12 cellular contexts compared by ENCODE assay signal in genomic region chr2:208252766-208253492, GRCh38. TPM values are rescaled to one million over a fixed set of nuclear protein-coding genes. Genes with fewer than 3 reads are reported as not detected.
DNase-seq lines count a peak whose midpoint lies in the region; ATAC-seq, FAIRE-seq and TF ChIP-seq lines count a peak whose summit lies in the region.
"Had no signal": no experiment of that assay in that cellular context is flagged by ENCODE, and none has a peak within 500 bp of the region (broad histone marks: within the 10 kb centered on the region; RNA-seq: fewer than 3 reads in every experiment).

No MANE protein-coding gene starts in this region.

- TF ChIP-seq CTCF in keratinocyte (optimal IDR thresholded peaks at IDR 0.05 in 1 of 3, IDR thresholded peaks at IDR 0.05 in 1 of 3, conservative IDR thresholded peaks at IDR 0.05 in 1 of 3; ENCODE audit: extremely low read depth in 1 of 3, insufficient read depth in 2 of 3, low read length in 3 of 3) (no peak), suprapubic skin (IDR thresholded peaks at IDR 0.05) (no peak), omental fat pad (IDR thresholded peaks at IDR 0.05) (no peak)

- H3K9ac ChIP-seq in keratinocyte (ENCODE audit: control insufficient read depth, extremely low read depth, insufficient read depth, low read length) = no peak overlapping the region

- no peak for TF ChIP-seq POLR2A in suprapubic skin (IDR thresholded peaks at IDR 0.05)

- H3K4me2 ChIP-seq in keratinocyte (ENCODE audit: control insufficient read depth, extremely low read depth, insufficient read depth, low read depth, low read length) = peak overlapping the region; percentile 99

- no peak overlapping the region for H3K27ac Mint-ChIP-seq in activated T-cell treated with anti-CD3 and anti-CD28 coated beads, Interleukin-2, amount 50 U/mL, for 72 hours
- H3K27ac Mint-ChIP-seq in activated T-helper 17 cell treated with anti-CD3 and anti-CD28 coated beads, Interleukin-2, amount 50 U/mL, for 72 hours = no peak overlapping the region

- dilution Hi-C loops in keratinocyte (cut with MboI; ENCODE audit: extremely low pct_ligation_motif_present, low sequenced_read_pairs) = no loop called here

- ATAC-seq in activated T-cell treated with anti-CD3 and anti-CD28 coated beads, Interleukin-2, amount 50 U/mL, for 72 hours (replicated peaks in 1 of 2) = no peak
- ATAC-seq in activated T-helper 17 cell treated with anti-CD3 and anti-CD28 coated beads, Interleukin-2, amount 50 U/mL, for 72 hours (replicated peaks) = no peak
- ATAC-seq in omental fat pad (ENCODE audit: low FRiP score) (no peak), HG03457 (IDR thresholded peaks at IDR 0.05; ENCODE audit: unreplicated experiment) (no peak)

- TF ChIP-seq EP300 in suprapubic skin (IDR thresholded peaks at IDR 0.05) = no peak

- peaks cover 26% of the 10 kb centered on the region for H3K4me1 Mint-ChIP-seq in activated T-cell treated with anti-CD3 and anti-CD28 coated beads, Interleukin-2, amount 50 U/mL, for 72 hours (ENCODE audit: low read depth)
- peaks cover 9% of the 10 kb centered on the region for H3K4me1 Mint-ChIP-seq in activated T-helper 17 cell treated with anti-CD3 and anti-CD28 coated beads, Interleukin-2, amount 50 U/mL, for 72 hours

- no peaks in the 10 kb centered on the region for H3K9me1 ChIP-seq in keratinocyte (ENCODE audit: control insufficient read depth, extremely low read depth, insufficient read depth, low read length)

- H3K9me3 Mint-ChIP-seq in activated T-cell treated with anti-CD3 and anti-CD28 coated beads, Interleukin-2, amount 50 U/mL, for 72 hours = no peaks in the 10 kb centered on the region
- no peaks in the 10 kb centered on the region for H3K9me3 Mint-ChIP-seq in activated T-helper 17 cell treated with anti-CD3 and anti-CD28 coated beads, Interleukin-2, amount 50 U/mL, for 72 hours

- H3K36me3 Mint-ChIP-seq in activated T-cell treated with anti-CD3 and anti-CD28 coated beads, Interleukin-2, amount 50 U/mL, for 72 hours (ENCODE audit: insufficient read depth in 2 of 2) = peaks cover 0 to 6% of the 10 kb centered on the region in 2 donors
- peaks cover 50% of the 10 kb centered on the region for H3K36me3 Mint-ChIP-seq in activated T-helper 17 cell treated with anti-CD3 and anti-CD28 coated beads, Interleukin-2, amount 50 U/mL, for 72 hours (ENCODE audit: low read depth)

- H3K4me3 ChIP-seq in keratinocyte (ENCODE audit: control insufficient read depth in 2 of 3, extremely low read depth in 1 of 3, insufficient read depth in 2 of 3, low read depth in 1 of 3, low read length in 3 of 3) (peak overlapping the region in 1 of 3 experiments; percentile 99), suprapubic skin (no peak overlapping the region)

- peaks cover 7% of the 10 kb centered on the region for H3K79me2 ChIP-seq in keratinocyte (ENCODE audit: control insufficient read depth, insufficient read depth, low read length)

- FAIRE-seq in keratinocyte (lab: Jason Lieb, UNC) = no peak
- FAIRE-seq: pancreas had no signal

- no peak overlapping the region for H2AFZ ChIP-seq in keratinocyte (ENCODE audit: control insufficient read depth, low read length)

- no peaks in the 10 kb centered on the region for H3K27me3 Mint-ChIP-seq in activated T-cell treated with anti-CD3 and anti-CD28 coated beads, Interleukin-2, amount 50 U/mL, for 72 hours (ENCODE audit: low read depth)
- no peaks in the 10 kb centered on the region for H3K27me3 Mint-ChIP-seq in activated T-helper 17 cell treated with anti-CD3 and anti-CD28 coated beads, Interleukin-2, amount 50 U/mL, for 72 hours

- H3K27ac ChIP-seq in keratinocyte (ENCODE audit: control insufficient read depth, insufficient read depth, low read length) (peak overlapping the region; percentile 15), suprapubic skin (peak overlapping the region; percentile 79)

- DNase-seq in activated T-cell treated with anti-CD3 and anti-CD28 coated beads, Interleukin-2, amount 50 U/mL, for 72 hours = no peak
- no peak for DNase-seq in activated T-cell treated with anti-CD3 and anti-CD28 coated beads, Interleukin-2, amount 50 U/mL, for 1 hour
- DNase-seq in keratinocyte (ENCODE audit: low read depth, low spot score) = no peak
- no peak for DNase-seq in suprapubic skin (ENCODE audit: low spot score in 2 of 2)
- no peak for DNase-seq in omental fat pad (ENCODE audit: low spot score)
- no peak for DNase-seq in NCI-H1694 (lab: John Stamatoyannopoulos, UW)
- DNase-seq: activated effector memory CD4-positive, alpha-beta T cell treated with Interleukin-2 at 50 U/mL for 16 hours; DMS79 treated with DMSO at 0.1 percent for 48 hours; NCI-H2081 treated with DMSO at 0.1 percent for 48 hours; pancreas had no signal

- WGBS in suprapubic skin = 79% methylated on average over 2 of the region's 2 CpGs

- H3K36me3 ChIP-seq in keratinocyte (ENCODE audit: control insufficient read depth in 2 of 2, extremely low read depth in 1 of 2, insufficient read depth in 2 of 2, low read length in 2 of 2) = peaks cover 9% of the 10 kb centered on the region in 2 experiments
- H3K36me3 ChIP-seq in suprapubic skin = peaks cover 19% of the 10 kb centered on the region

- no peaks in the 10 kb centered on the region for H4K20me1 ChIP-seq in keratinocyte (ENCODE audit: control insufficient read depth, extremely low read depth, insufficient read depth, low read length)

- H3K9me3 ChIP-seq in keratinocyte (ENCODE audit: control insufficient read depth, low read depth, low read length) (no peaks in the 10 kb centered on the region), suprapubic skin (no peaks in the 10 kb centered on the region)
- H3K9me3 ChIP-seq: pancreas had no signal

- no peaks in the 10 kb centered on the region for H3K27me3 ChIP-seq in keratinocyte (ENCODE audit: control insufficient read depth, extremely low read depth, insufficient read depth, low read length)
- no peaks in the 10 kb centered on the region for H3K27me3 ChIP-seq in suprapubic skin
- H3K27me3 ChIP-seq: pancreas had no signal

- H3K4me1 ChIP-seq in keratinocyte (ENCODE audit: control insufficient read depth, extremely low read depth, insufficient read depth, low read length) (peaks cover 29% of the 10 kb centered on the region), suprapubic skin (peaks cover 57% of the 10 kb centered on the region)

- peak overlapping the region; percentile 96 to 99 for H3K4me3 Mint-ChIP-seq in activated T-cell treated with anti-CD3 and anti-CD28 coated beads, Interleukin-2, amount 50 U/mL, for 72 hours
- H3K4me3 Mint-ChIP-seq in activated T-helper 17 cell treated with anti-CD3 and anti-CD28 coated beads, Interleukin-2, amount 50 U/mL, for 72 hours = peak overlapping the region; percentile 93

RNA-seq across cellular contexts. Expression of gene IDH1, which starts 1.9 kb away (rescaled TPM):
- total RNA-seq in activated T-cell treated with anti-CD3 and anti-CD28 coated beads, Interleukin-2, amount 50 U/mL, for 72 hours = 10 to 100 TPM; 18.6 to 21.4 TPM
- 10 to 100 TPM; 17.0 to 34.3 TPM for total RNA-seq in activated T-helper 17 cell treated with anti-CD3 and anti-CD28 coated beads, Interleukin-2, amount 50 U/mL, for 72 hours
- 96.3 to 160 TPM (median 116 TPM) in 3 replicates for polyA plus RNA-seq in keratinocyte
- 70.3 TPM for polyA plus RNA-seq in keratinocyte (2011; ENCODE audit: low read depth)
- polyA plus RNA-seq in keratinocyte (2011; cell fraction: cytosol; rRNA removed) = 68.2 and 118 TPM in 2 replicates
- 83.7 and 116 TPM in 2 replicates for polyA plus RNA-seq in keratinocyte (2011; cell fraction: nucleus; rRNA removed)
- polyA plus RNA-seq in keratinocyte (2012; ENCODE audit: low replicate concordance) = 46.5 and 96.9 TPM in 2 replicates
- polyA minus RNA-seq in keratinocyte = 29.0 to 119 TPM (median 77.0 TPM) in 3 replicates
- polyA minus RNA-seq in keratinocyte (2011; cell fraction: cytosol; rRNA and poly(A)+ RNA removed) = 67.3 TPM
- 36.9 and 61.1 TPM in 2 replicates for polyA minus RNA-seq in keratinocyte (2011; cell fraction: nucleus; rRNA and poly(A)+ RNA removed)
- total RNA-seq in suprapubic skin (10 to 100 TPM; 38.4 to 58.3 (median 43.9) TPM), omental fat pad (100 to 1,000 TPM; 111 to 170 (median 125) TPM)

RNA-seq across cellular contexts. Expression of gene PIKFYVE, which starts 13.1 kb away (rescaled TPM):
- 10 to 100 TPM; 28.8 to 29.7 TPM for total RNA-seq in activated T-cell treated with anti-CD3 and anti-CD28 coated beads, Interleukin-2, amount 50 U/mL, for 72 hours
- total RNA-seq in activated T-helper 17 cell treated with anti-CD3 and anti-CD28 coated beads, Interleukin-2, amount 50 U/mL, for 72 hours = 10 to 100 TPM; 20.3 to 23.7 TPM
- 12.7 to 18.4 TPM (median 13.5 TPM) in 3 replicates for polyA plus RNA-seq in keratinocyte
- 6.0 TPM for polyA plus RNA-seq in keratinocyte (2011; ENCODE audit: low read depth)
- polyA plus RNA-seq in keratinocyte (2011; cell fraction: cytosol; rRNA removed) = 6.0 and 11.1 TPM in 2 replicates
- polyA plus RNA-seq in keratinocyte (2011; cell fraction: nucleus; rRNA removed) = 24.6 and 27.8 TPM in 2 replicates
- polyA plus RNA-seq in keratinocyte (2012; ENCODE audit: low replicate concordance) = 5.0 and 7.5 TPM in 2 replicates
- 11.8 to 46.8 TPM (median 28.3 TPM) in 3 replicates for polyA minus RNA-seq in keratinocyte
- 10.4 TPM for polyA minus RNA-seq in keratinocyte (2011; cell fraction: cytosol; rRNA and poly(A)+ RNA removed)
- polyA minus RNA-seq in keratinocyte (2011; cell fraction: nucleus; rRNA and poly(A)+ RNA removed) = 45.1 and 71.0 TPM in 2 replicates
- 10 to 100 TPM; 25.0 to 55.9 (median 26.7) TPM for total RNA-seq in suprapubic skin
- 10 to 100 TPM; 27.1 to 39.2 (median 35.1) TPM for total RNA-seq in omental fat pad
